8 cellular contexts compared by ENCODE assay signal in genomic region chrX:136577562-136577961, GRCh38. TPM values are rescaled to one million over a fixed set of nuclear protein-coding genes. Genes with fewer than 3 reads are reported as not detected.
DNase-seq lines count a peak whose midpoint lies in the region; ATAC-seq and TF ChIP-seq lines count a peak whose summit lies in the region.

No MANE protein-coding gene starts in this region.

- H3K4me1 Mint-ChIP-seq in type B pancreatic cell (ENCODE audit: unreplicated experiment) = no peaks in the 10 kb centered on the region

- TF ChIP-seq CTCF in Panc1 (IDR thresholded peaks at IDR 0.05) (peak; percentile 86), ovary (IDR thresholded peaks at IDR 0.05) (peak; percentile 32 to 45 (median 42)), type B pancreatic cell (conservative IDR thresholded peaks at IDR 0.05) (peak; percentile 73)

- no peak overlapping the region for H3K4me3 Mint-ChIP-seq in type B pancreatic cell

- intact Hi-C loops in Panc1 (cut with micrococcal nuclease; ENCODE audit: unreplicated experiment) = loop anchor here (5.0 kb wide), 1 partner anchor 60 kb away; no protein-coding TSS in a partner anchor
- intact Hi-C loops in ovary (cut with DNase I) = no loop called here

- in situ Hi-C loops in Panc1 (cut with HindIII; ENCODE audit: low pct_unique_long_range_greater_than_20kb, low sequenced_read_pairs) = no loop called here

- DNase-seq in DMS 273 treated with DMSO at 0.1 percent for 48 hours (lab: John Stamatoyannopoulos, UW) (peak; percentile 30), HS-27A (ENCODE audit: low read depth) (peak; percentile 14), Panc1 (ENCODE audit: low read depth, low spot score) (peak; percentile 38), fibroblast of the conjunctiva (ENCODE audit: low read depth) (peak; percentile 26), ovary (peak; percentile 43 to 70 (median 58)), type B pancreatic cell (ENCODE audit: extremely low spot score, unreplicated experiment) (no peak)
- DNase-seq in activated T-helper 1 cell treated with anti-CD3 and anti-CD28 coated beads, Interleukin-2, amount 50 U/mL, for 16 hours (ENCODE audit: low read depth in 1 of 2, low spot score in 1 of 2) = peak; percentile 11 to 50

- H3K9me3 ChIP-seq in Panc1 (ENCODE audit: control insufficient read depth, insufficient read depth, low read depth, low read length) (no peaks in the 10 kb centered on the region), ovary (no peaks in the 10 kb centered on the region)

- no peaks in the 10 kb centered on the region for H3K36me3 ChIP-seq in Panc1 (ENCODE audit: control insufficient read depth, insufficient read depth, low read length)
- no peaks in the 10 kb centered on the region for H3K36me3 ChIP-seq in ovary

- H3K27me3 Mint-ChIP-seq in type B pancreatic cell = no peaks in the 10 kb centered on the region

- ATAC-seq in GM21360 (IDR thresholded peaks at IDR 0.05; ENCODE audit: unreplicated experiment) (peak; percentile 95), Panc1 (peak; percentile 98)

- H3K27me3 ChIP-seq in Panc1 (ENCODE audit: control insufficient read depth, insufficient read depth, low read length) (no peaks in the 10 kb centered on the region), ovary (no peaks in the 10 kb centered on the region)

- TF ChIP-seq POLR2A in ovary (IDR thresholded peaks at IDR 0.05) = no peak

- POLR2A ChIA-PET in Panc1 (lab: Charles Lee) = interaction anchor here (0.7 kb wide), 1 partner anchor 65 kb away, joined by 3 read pairs; no protein-coding TSS in a partner anchor

- H3K4me3 ChIP-seq in Panc1 (ENCODE audit: low read depth in 2 of 2, low read length in 2 of 2) (no peak overlapping the region), ovary (no peak overlapping the region)

- 4 to 6% (median 4%) methylated on average over 6 of the region's 6 CpGs for WGBS in ovary, 3 donors

- no peaks in the 10 kb centered on the region for H3K36me3 Mint-ChIP-seq in type B pancreatic cell

- no peaks in the 10 kb centered on the region for H3K9me3 Mint-ChIP-seq in type B pancreatic cell

- H3K4me1 ChIP-seq in Panc1 (ENCODE audit: control insufficient read depth, insufficient read depth, low read length) = 0 out of 2 replicates have a peak, but pooled peaks cover 2% of the 10 kb centered on the region
- peaks cover 2% of the 10 kb centered on the region for H3K4me1 ChIP-seq in ovary (ENCODE audit: insufficient read depth)

- TF ChIP-seq EP300 in ovary (IDR thresholded peaks at IDR 0.05) = no peak

- CTCF ChIA-PET in Panc1 (lab: Charles Lee) = no interaction called here

- H3K27ac ChIP-seq in Panc1 (ENCODE audit: low read length) (no peak overlapping the region), ovary (no peak overlapping the region)

- no TSS peak for BruUV-seq in Panc1 (replicated peaks; lab: Mats Ljungman, UMichigan)

- no peak overlapping the region for H3K27ac Mint-ChIP-seq in type B pancreatic cell

RNA-seq across cellular contexts. Expression of gene VGLL1, which starts 45.5 kb away (rescaled TPM):
- total RNA-seq in Panc1 (2021; ENCODE audit: unreplicated experiment) (not detected), ovary (1 to 10 TPM in 1 of 7 donors, under 1 TPM in 2, not detected in 4; 0.36 to 1.6 (median 0.92) TPM), type B pancreatic cell (ENCODE audit: low replicate concordance) (22.6 and 78.4 TPM in 2 replicates)
- polyA plus RNA-seq in Panc1 (2012; ENCODE audit: insufficient read length) = not detected
- not detected for polyA plus RNA-seq in ovary
